Comparison of ENCODE assay signal across 1 cellular context in genomic region chr17:42180411-42180921, GRCh38.
TF ChIP-seq lines count a peak whose summit lies in the region.

No MANE protein-coding gene starts in this region.

TF ChIP-seq in IMR-90, 13 proteins besides CTCF, POLR2A, EP300 and RAD21:
- TF ChIP-seq ELK1 (IDR thresholded peaks at IDR 0.05; ENCODE audit: borderline replicate concordance, low read depth, low read length), result no peak
- no peak for TF ChIP-seq MXI1 (IDR thresholded peaks at IDR 0.05; ENCODE audit: borderline replicate concordance, low read depth, low read length)
- TF ChIP-seq FOS (IDR thresholded peaks at IDR 0.05; ENCODE audit: low read depth, low read length), result no peak
TF ChIP-seq in IMR-90: peak in this region for 0.
